ENCODE assay signal across 14 cellular contexts in the genomic region with DNA sequence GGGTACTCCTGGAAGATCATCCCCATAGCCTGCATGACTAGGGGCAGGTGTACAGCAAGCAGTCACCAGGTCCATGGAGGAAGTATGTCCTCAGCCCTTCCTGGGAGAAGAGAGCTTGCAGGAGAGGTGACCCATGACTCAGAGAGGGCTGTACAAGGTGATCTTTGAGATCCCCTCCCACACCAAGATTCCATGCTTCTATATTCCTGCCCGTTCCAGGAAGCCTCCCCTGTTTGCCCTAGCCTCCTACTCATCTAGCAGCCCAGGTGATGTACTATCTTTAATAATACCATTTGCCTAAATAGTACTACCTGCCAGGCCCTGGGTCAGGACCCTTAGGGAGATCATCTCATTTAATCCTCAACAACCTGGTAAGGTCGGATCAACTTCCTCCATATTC. TPM values are rescaled to one million over a fixed set of nuclear protein-coding genes. Genes with fewer than 3 reads are reported as not detected.
A peak's percentile ranks its signal among the peaks of the same experiment; 100 is the strongest.
DNase-seq lines count a peak whose midpoint lies in the region; ATAC-seq and FAIRE-seq lines count a peak whose summit lies in the region.
"Not testable (repeated sequence)": the region's sequence is repeated elsewhere in the genome, so short reads cannot be mapped to it uniquely, and the experiment has no call there.
"Had no signal": no experiment of that assay in that cellular context is flagged by ENCODE, and none has a peak within 500 bp of the region (broad histone marks: within the 10 kb centered on the region; RNA-seq: fewer than 3 reads in every experiment).

No MANE protein-coding gene starts in this region.

- 8 to 72% (median 51%) methylated on average over 1 to 2 of the region's 2 CpGs for WGBS in small intestine, 3 donors

- not testable (repeated sequence) for FAIRE-seq in small intestine (lab: Jason Lieb, UNC)

- H3K9me3 ChIP-seq in CD4-positive, CD25-positive, alpha-beta regulatory T cell (ENCODE audit: control insufficient read depth in 2 of 2, low read length in 2 of 2); small intestine (ENCODE audit: control insufficient read depth, low read depth): not testable (repeated sequence)

- not testable (repeated sequence) for H3K27me3 ChIP-seq in CD4-positive, CD25-positive, alpha-beta regulatory T cell (ENCODE audit: control insufficient read depth, insufficient read depth, low read length); small intestine (ENCODE audit: control insufficient read depth in 2 of 2, insufficient read depth in 2 of 2, low read length in 2 of 2)

- peaks cover 0 to 16% (median 4%) of the 10 kb centered on the region in 4 donors for H3K4me1 Mint-ChIP-seq in CD4-positive, CD25-positive, alpha-beta regulatory T cell
- H3K4me1 Mint-ChIP-seq in activated CD4-positive, alpha-beta T cell treated with anti-CD3 and anti-CD28 coated beads, Interleukin-2, amount 10 ng/mL, durations not matched to agents 7 days and 5 days = peaks cover 13% of the 10 kb centered on the region
- H3K4me1 Mint-ChIP-seq in activated naive CD8-positive, alpha-beta T cell treated with anti-CD3 and anti-CD28 coated beads, Interleukin-2, amount 10 ng/mL, durations not matched to agents 7 days and 5 days = not testable (repeated sequence)
- H3K4me1 Mint-ChIP-seq in immature natural killer cell = peaks cover 13 to 16% of the 10 kb centered on the region in 2 donors
- H3K4me1 Mint-ChIP-seq in naive thymus-derived CD8-positive, alpha-beta T cell = peaks cover 2 to 18% (median 8%) of the 10 kb centered on the region in 4 donors

- not testable (repeated sequence) for H3K27me3 Mint-ChIP-seq in CD4-positive, CD25-positive, alpha-beta regulatory T cell; activated CD4-positive, alpha-beta T cell treated with anti-CD3 and anti-CD28 coated beads, Interleukin-2, amount 10 ng/mL, durations not matched to agents 7 days and 5 days; activated naive CD8-positive, alpha-beta T cell treated with anti-CD3 and anti-CD28 coated beads, Interleukin-2, amount 10 ng/mL, durations not matched to agents 7 days and 5 days; immature natural killer cell (ENCODE audit: low read depth in 3 of 3); naive thymus-derived CD8-positive, alpha-beta T cell

- POLR2A ChIA-PET in activated CD4-positive, alpha-beta T cell treated with anti-CD3 and anti-CD28 coated beads, Interleukin-2, amount 10 ng/mL, durations not matched to agents 7 days and 5 days (lab: Charles Lee); activated naive CD8-positive, alpha-beta T cell treated with anti-CD3 and anti-CD28 coated beads, Interleukin-2, amount 10 ng/mL, durations not matched to agents 7 days and 5 days (lab: Charles Lee); naive thymus-derived CD8-positive, alpha-beta T cell (lab: Charles Lee): not testable (repeated sequence)

- H3K36me3 ChIP-seq in CD4-positive, CD25-positive, alpha-beta regulatory T cell (ENCODE audit: control insufficient read depth, insufficient read depth, low read length); small intestine (ENCODE audit: control insufficient read depth in 2 of 2, insufficient read depth in 2 of 2, low read length in 2 of 2): not testable (repeated sequence)

- H3K36me3 Mint-ChIP-seq in CD4-positive, CD25-positive, alpha-beta regulatory T cell; activated CD4-positive, alpha-beta T cell treated with anti-CD3 and anti-CD28 coated beads, Interleukin-2, amount 10 ng/mL, durations not matched to agents 7 days and 5 days (ENCODE audit: low read depth); activated naive CD8-positive, alpha-beta T cell treated with anti-CD3 and anti-CD28 coated beads, Interleukin-2, amount 10 ng/mL, durations not matched to agents 7 days and 5 days; immature natural killer cell: not testable (repeated sequence)
- peaks cover 0 to 15% (median 0%) of the 10 kb centered on the region in 3 donors for H3K36me3 Mint-ChIP-seq in naive thymus-derived CD8-positive, alpha-beta T cell

- H3K4me3 Mint-ChIP-seq in CD4-positive, CD25-positive, alpha-beta regulatory T cell = peak overlapping the region; percentile 43 to 76 (median 57)
- not testable (repeated sequence) for H3K4me3 Mint-ChIP-seq in activated CD4-positive, alpha-beta T cell treated with anti-CD3 and anti-CD28 coated beads, Interleukin-2, amount 10 ng/mL, durations not matched to agents 7 days and 5 days; activated naive CD8-positive, alpha-beta T cell treated with anti-CD3 and anti-CD28 coated beads, Interleukin-2, amount 10 ng/mL, durations not matched to agents 7 days and 5 days; immature natural killer cell
- H3K4me3 Mint-ChIP-seq in naive thymus-derived CD8-positive, alpha-beta T cell = peak overlapping the region in 4 of 10 donors; percentile 14 to 42 (median 26)

- H3K4me3 ChIP-seq in CD4-positive, CD25-positive, alpha-beta regulatory T cell (ENCODE audit: low read depth, low read length); small intestine (ENCODE audit: low read depth in 1 of 2, low read length in 2 of 2): not testable (repeated sequence)

- CTCF ChIA-PET in activated CD4-positive, alpha-beta T cell treated with anti-CD3 and anti-CD28 coated beads, Interleukin-2, amount 10 ng/mL, durations not matched to agents 7 days and 5 days (lab: Charles Lee) = not testable (repeated sequence)

- DNase-seq in CD4-positive, CD25-positive, alpha-beta regulatory T cell; activated CD4-positive, alpha-beta T cell treated with anti-CD3 and anti-CD28 coated beads, Interleukin-2, amount 10 ng/mL, durations not matched to agents 7 days and 5 days; activated naive CD8-positive, alpha-beta T cell treated with anti-CD3 and anti-CD28 coated beads, Interleukin-2, amount 10 ng/mL, durations not matched to agents 7 days and 5 days; immature natural killer cell; naive thymus-derived CD8-positive, alpha-beta T cell: not testable (repeated sequence)
- DNase-seq in DMS53 treated with DMSO at 0.1 percent for 48 hours (lab: John Stamatoyannopoulos, UW; ENCODE audit: unreplicated experiment) (peak; percentile 4), small intestine (peak; percentile 70)

- ATAC-seq in CD4-positive, CD25-positive, alpha-beta regulatory T cell (ENCODE audit: low read depth in 2 of 2); activated naive CD8-positive, alpha-beta T cell treated with anti-CD3 and anti-CD28 coated beads, Interleukin-2, amount 10 ng/mL, durations not matched to agents 7 days and 5 days (ENCODE audit: low read depth); naive thymus-derived CD8-positive, alpha-beta T cell: not testable (repeated sequence)

- H3K27ac Mint-ChIP-seq in CD4-positive, CD25-positive, alpha-beta regulatory T cell = peak overlapping the region in 1 of 3 donors; percentile 87
- H3K27ac Mint-ChIP-seq in activated CD4-positive, alpha-beta T cell treated with anti-CD3 and anti-CD28 coated beads, Interleukin-2, amount 10 ng/mL, durations not matched to agents 7 days and 5 days = peak overlapping the region; percentile 13
- peak overlapping the region; percentile 54 for H3K27ac Mint-ChIP-seq in activated naive CD8-positive, alpha-beta T cell treated with anti-CD3 and anti-CD28 coated beads, Interleukin-2, amount 10 ng/mL, durations not matched to agents 7 days and 5 days
- H3K27ac Mint-ChIP-seq in immature natural killer cell = peak overlapping the region in 5 of 6 donors; percentile 58 to 80 (median 75)
- peak overlapping the region in 7 of 10 donors; percentile 40 to 88 (median 73) for H3K27ac Mint-ChIP-seq in naive thymus-derived CD8-positive, alpha-beta T cell

- not testable (repeated sequence) for H3K9me3 Mint-ChIP-seq in CD4-positive, CD25-positive, alpha-beta regulatory T cell; activated CD4-positive, alpha-beta T cell treated with anti-CD3 and anti-CD28 coated beads, Interleukin-2, amount 10 ng/mL, durations not matched to agents 7 days and 5 days; activated naive CD8-positive, alpha-beta T cell treated with anti-CD3 and anti-CD28 coated beads, Interleukin-2, amount 10 ng/mL, durations not matched to agents 7 days and 5 days; immature natural killer cell; naive thymus-derived CD8-positive, alpha-beta T cell

- not testable (repeated sequence) for H3K4me1 ChIP-seq in CD4-positive, CD25-positive, alpha-beta regulatory T cell (ENCODE audit: control insufficient read depth, insufficient read depth, low read length, poor library complexity, severe bottlenecking); small intestine (ENCODE audit: control insufficient read depth in 2 of 2, insufficient read depth in 1 of 2, low read depth in 1 of 2, low read length in 1 of 2)

- H3K27ac ChIP-seq in CD4-positive, CD25-positive, alpha-beta regulatory T cell (ENCODE audit: insufficient read depth, low read length, poor library complexity, severe bottlenecking) = not testable (repeated sequence)
- peak overlapping the region in 1 of 2 donors; percentile 24 for H3K27ac ChIP-seq in small intestine (ENCODE audit: low read depth in 1 of 2, low read length in 1 of 2)

RNA-seq across cellular contexts. Expression of a gene that starts 6.6 kb away (rescaled TPM):
- 104 TPM for total RNA-seq in CD4-positive, CD25-positive, alpha-beta regulatory T cell
- 100 to 1,000 TPM; 138 to 206 (median 186) TPM for polyA plus RNA-seq in CD4-positive, CD25-positive, alpha-beta regulatory T cell
- 100 to 1,000 TPM; 152 to 168 TPM for total RNA-seq in activated CD4-positive, alpha-beta T cell treated with anti-CD3 and anti-CD28 coated beads, Interleukin-2, amount 10 ng/mL, durations not matched to agents 7 days and 5 days
- total RNA-seq in activated naive CD8-positive, alpha-beta T cell treated with anti-CD3 and anti-CD28 coated beads, Interleukin-2, amount 10 ng/mL, durations not matched to agents 7 days and 5 days = 100 to 1,000 TPM; 152 to 157 TPM
- polyA plus RNA-seq in immature natural killer cell (100 to 1,000 TPM; 237 to 306 (median 285) TPM), small intestine (10 to 100 TPM; 66.4 to 97.5 (median 69.4) TPM)
- 100 to 1,000 TPM; 184 to 192 TPM for total RNA-seq in naive thymus-derived CD8-positive, alpha-beta T cell
- 100 to 1,000 TPM; 180 to 222 (median 218) TPM for polyA plus RNA-seq in naive thymus-derived CD8-positive, alpha-beta T cell

RNA-seq across cellular contexts. Expression of a gene that starts 27.4 kb away (rescaled TPM):
- total RNA-seq in CD4-positive, CD25-positive, alpha-beta regulatory T cell = 1.1 TPM
- polyA plus RNA-seq in CD4-positive, CD25-positive, alpha-beta regulatory T cell = not detected
- under 1 TPM in 1 of 2 experiments, not detected in 1; 0.32 TPM for total RNA-seq in activated CD4-positive, alpha-beta T cell treated with anti-CD3 and anti-CD28 coated beads, Interleukin-2, amount 10 ng/mL, durations not matched to agents 7 days and 5 days
- 1 to 10 TPM in 1 of 2 experiments, under 1 TPM in 1; 0.74 to 2.1 TPM for total RNA-seq in activated naive CD8-positive, alpha-beta T cell treated with anti-CD3 and anti-CD28 coated beads, Interleukin-2, amount 10 ng/mL, durations not matched to agents 7 days and 5 days
- polyA plus RNA-seq in immature natural killer cell (not detected), small intestine (1 to 10 TPM in 2 of 3 donors, under 1 TPM in 1; 1.00 to 5.7 (median 2.2) TPM)
- 1 to 10 TPM; 3.3 to 3.9 TPM for total RNA-seq in naive thymus-derived CD8-positive, alpha-beta T cell
- not detected for polyA plus RNA-seq in naive thymus-derived CD8-positive, alpha-beta T cell
- total RNA-seq: A172, Caco-2, Daoy had no signal
- polyA plus RNA-seq: CD8-positive, alpha-beta memory T cell; IgD-negative memory B cell had no signal

RNA-seq across cellular contexts. Expression of a gene that starts 40.3 kb away (rescaled TPM):
- total RNA-seq in CD4-positive, CD25-positive, alpha-beta regulatory T cell = not detected
- polyA plus RNA-seq in CD4-positive, CD25-positive, alpha-beta regulatory T cell = under 1 TPM; 0.08 to 0.17 (median 0.11) TPM
- not detected for total RNA-seq in activated CD4-positive, alpha-beta T cell treated with anti-CD3 and anti-CD28 coated beads, Interleukin-2, amount 10 ng/mL, durations not matched to agents 7 days and 5 days
- under 1 TPM in 1 of 2 experiments, not detected in 1; 0.11 TPM for total RNA-seq in activated naive CD8-positive, alpha-beta T cell treated with anti-CD3 and anti-CD28 coated beads, Interleukin-2, amount 10 ng/mL, durations not matched to agents 7 days and 5 days
- polyA plus RNA-seq in immature natural killer cell (under 1 TPM in 1 of 3 donors, not detected in 2; 0.22 TPM), small intestine (not detected)
- total RNA-seq in naive thymus-derived CD8-positive, alpha-beta T cell = not detected
- polyA plus RNA-seq in naive thymus-derived CD8-positive, alpha-beta T cell = under 1 TPM in 2 of 3 donors, not detected in 1; 0.12 to 0.14 TPM
- total RNA-seq: A172; Caco-2; CD8-positive, alpha-beta memory T cell; Daoy; H1; HT-29 had no signal
- polyA plus RNA-seq: H1 had no signal

RNA-seq across cellular contexts. Expression of a gene that starts 44.4 kb away (rescaled TPM):
- 38.0 TPM for total RNA-seq in CD4-positive, CD25-positive, alpha-beta regulatory T cell
- polyA plus RNA-seq in CD4-positive, CD25-positive, alpha-beta regulatory T cell = 10 to 100 TPM; 14.8 to 22.3 (median 20.2) TPM
- total RNA-seq in activated CD4-positive, alpha-beta T cell treated with anti-CD3 and anti-CD28 coated beads, Interleukin-2, amount 10 ng/mL, durations not matched to agents 7 days and 5 days = 10 to 100 TPM; 31.8 to 38.2 TPM
- 10 to 100 TPM; 51.0 to 54.5 TPM for total RNA-seq in activated naive CD8-positive, alpha-beta T cell treated with anti-CD3 and anti-CD28 coated beads, Interleukin-2, amount 10 ng/mL, durations not matched to agents 7 days and 5 days
- polyA plus RNA-seq in immature natural killer cell = 10 to 100 TPM in 1 of 3 donors, 1 to 10 TPM in 2; 5.1 to 23.3 (median 7.2) TPM
- total RNA-seq in naive thymus-derived CD8-positive, alpha-beta T cell = 100 to 1,000 TPM in 1 of 2 experiments, 10 to 100 TPM in 1; 96.4 to 106 TPM
- polyA plus RNA-seq in naive thymus-derived CD8-positive, alpha-beta T cell = 10 to 100 TPM; 11.1 to 24.8 (median 15.0) TPM
- 10 to 100 TPM; 13.8 to 21.9 (median 15.2) TPM for polyA plus RNA-seq in small intestine
